14 cellular contexts compared by ENCODE assay signal in genomic region chr12:106134294-106134949, GRCh38. TPM values are rescaled to one million over a fixed set of nuclear protein-coding genes. Genes with fewer than 3 reads are reported as not detected.
DNase-seq lines count a peak whose midpoint lies in the region; ATAC-seq and TF ChIP-seq lines count a peak whose summit lies in the region.
"Had no signal": no experiment of that assay in that cellular context is flagged by ENCODE, and none has a peak within 500 bp of the region (broad histone marks: within the 10 kb centered on the region; RNA-seq: fewer than 3 reads in every experiment).

No MANE protein-coding gene starts in this region.

- H3K4me2 ChIP-seq in smooth muscle cell = peak overlapping the region; percentile 82

- peaks cover 7% of the 10 kb centered on the region for H3K27me3 Mint-ChIP-seq in WTC11 (ENCODE audit: low read depth)
- H3K27me3 Mint-ChIP-seq in glutamatergic neuron (ENCODE audit: unreplicated experiment) = no peaks in the 10 kb centered on the region
- peaks cover 44% of the 10 kb centered on the region for H3K27me3 Mint-ChIP-seq in activated T-helper 17 cell treated with anti-CD3 and anti-CD28 coated beads, Interleukin-2, amount 50 U/mL, for 72 hours

- no peak overlapping the region; the same call in 1 of the 2 replicates for H3K4me3 Mint-ChIP-seq in WTC11
- H3K4me3 Mint-ChIP-seq in glutamatergic neuron (ENCODE audit: unreplicated experiment) = peak overlapping the region; percentile 12
- no peak overlapping the region for H3K4me3 Mint-ChIP-seq in activated T-helper 17 cell treated with anti-CD3 and anti-CD28 coated beads, Interleukin-2, amount 50 U/mL, for 72 hours
- H3K4me3 Mint-ChIP-seq: stimulated activated memory B cell treated with anti-CD40 and anti-IgM and Interleukin-4, amounts not matched to agents 10 μg/mL and 1 μg/mL and 100 μg/mL, for 72 hours had no signal

- ATAC-seq in WTC11 = no peak
- ATAC-seq in activated T-helper 17 cell treated with anti-CD3 and anti-CD28 coated beads, Interleukin-2, amount 50 U/mL, for 72 hours (replicated peaks) = no peak
- ATAC-seq: esophagus mucosa; stimulated activated memory B cell treated with anti-CD40 and anti-IgM and Interleukin-4, amounts not matched to agents 10 μg/mL and 1 μg/mL and 100 μg/mL, for 72 hours had no signal

- H3K4me1 ChIP-seq in HUES64 (ENCODE audit: insufficient read depth, low read length) (peaks cover 70% of the 10 kb centered on the region), smooth muscle cell (ENCODE audit: low read depth) (peaks cover 42% of the 10 kb centered on the region)
- H3K4me1 ChIP-seq: colonic mucosa had no signal

- H3K27ac Mint-ChIP-seq in WTC11 (peak overlapping the region; percentile 97), glutamatergic neuron (ENCODE audit: unreplicated experiment) (no peak overlapping the region)
- no peak overlapping the region for H3K27ac Mint-ChIP-seq in activated T-helper 17 cell treated with anti-CD3 and anti-CD28 coated beads, Interleukin-2, amount 50 U/mL, for 72 hours
- H3K27ac Mint-ChIP-seq: stimulated activated memory B cell treated with anti-CD40 and anti-IgM and Interleukin-4, amounts not matched to agents 10 μg/mL and 1 μg/mL and 100 μg/mL, for 72 hours had no signal

- peaks cover 17% of the 10 kb centered on the region for H3F3A ChIP-seq in smooth muscle cell (ENCODE audit: low read depth)

- DNase-seq in WTC11 (ENCODE audit: low spot score) = no peak
- DNase-seq in glutamatergic neuron = no peak
- DNase-seq in smooth muscle cell (lab: John Stamatoyannopoulos, UW; ENCODE audit: unreplicated experiment) = no peak
- no peak for DNase-seq in NCI-H2196 (lab: John Stamatoyannopoulos, UW; ENCODE audit: unreplicated experiment)
- no peak for DNase-seq in inferior parietal cortex (ENCODE audit: extremely low spot score)
- DNase-seq: colonic mucosa, hippocampal formation, NCI-H1048, SHP77 treated with DMSO at 0.1 percent for 48 hours had no signal

- H3K79me2 ChIP-seq in smooth muscle cell (ENCODE audit: low read depth) = peaks cover 95% of the 10 kb centered on the region

- POLR2A ChIA-PET in WTC11 (lab: Charles Lee) = interaction anchor here (1.4 kb wide), 1 partner anchor 8 kb away, joined by 6 read pairs; no protein-coding TSS in a partner anchor

- TF ChIP-seq CTCF in WTC11 (IDR thresholded peaks at IDR 0.05) (no peak), glutamatergic neuron (IDR thresholded peaks at IDR 0.05; ENCODE audit: partially characterized antibody, unreplicated experiment) (no peak), smooth muscle cell (IDR thresholded peaks at IDR 0.05; ENCODE audit: borderline replicate concordance, insufficient read depth, poor library complexity, severe bottlenecking) (no peak)

- H3K9me3 Mint-ChIP-seq in WTC11 (no peaks in the 10 kb centered on the region), glutamatergic neuron (ENCODE audit: unreplicated experiment) (peaks cover 2% of the 10 kb centered on the region)
- H3K9me3 Mint-ChIP-seq in activated T-helper 17 cell treated with anti-CD3 and anti-CD28 coated beads, Interleukin-2, amount 50 U/mL, for 72 hours = no peaks in the 10 kb centered on the region
- H3K9me3 Mint-ChIP-seq: stimulated activated memory B cell treated with anti-CD40 and anti-IgM and Interleukin-4, amounts not matched to agents 10 μg/mL and 1 μg/mL and 100 μg/mL, for 72 hours had no signal

- CTCF ChIA-PET in WTC11 (lab: Charles Lee) = interaction anchor here (0.7 to 5.1 kb wide), 8 partner anchors 15 to 713 kb away, joined by 3 to 22 read pairs (median 4); no protein-coding TSS in a partner anchor

- H3K4me1 Mint-ChIP-seq in WTC11 (peaks cover 80% of the 10 kb centered on the region), glutamatergic neuron (ENCODE audit: low read depth, unreplicated experiment) (peaks cover 28% of the 10 kb centered on the region)
- peaks cover 4% of the 10 kb centered on the region for H3K4me1 Mint-ChIP-seq in activated T-helper 17 cell treated with anti-CD3 and anti-CD28 coated beads, Interleukin-2, amount 50 U/mL, for 72 hours

- H3K9ac ChIP-seq in HUES64 (ENCODE audit: low read depth, low read length) (no peak overlapping the region), smooth muscle cell (ENCODE audit: low read depth) (peak overlapping the region; percentile 58)
- H3K9ac ChIP-seq: BLaER1 had no signal

- H3K27ac ChIP-seq in HUES64 (ENCODE audit: low read depth, low read length) = peak overlapping the region; percentile 81
- peak overlapping the region; percentile 92 for H3K27ac ChIP-seq in smooth muscle cell (ENCODE audit: low read depth)
- H3K27ac ChIP-seq: BLaER1, colonic mucosa had no signal

- 87% methylated on average over 3 of the region's 3 CpGs for WGBS in HUES64
- WGBS in smooth muscle cell (ENCODE audit: low lambda C conversion rate) = 53% methylated on average over 3 of the region's 3 CpGs

- peaks cover 16% of the 10 kb centered on the region for H3K27me3 ChIP-seq in HUES64 (ENCODE audit: insufficient read depth, low read length)
- no peaks in the 10 kb centered on the region for H3K27me3 ChIP-seq in smooth muscle cell (ENCODE audit: low read depth)

- no peaks in the 10 kb centered on the region for H3K36me3 ChIP-seq in HUES64 (ENCODE audit: insufficient read depth, low read length)
- no peaks in the 10 kb centered on the region for H3K36me3 ChIP-seq in smooth muscle cell (ENCODE audit: low read depth)
- H3K36me3 ChIP-seq: BLaER1, colonic mucosa had no signal

- no peak overlapping the region for H2AFZ ChIP-seq in smooth muscle cell (ENCODE audit: low read depth)

- H3K9me3 ChIP-seq in HUES64 (ENCODE audit: insufficient read depth, low read depth, low read length) = no peaks in the 10 kb centered on the region
- no peaks in the 10 kb centered on the region for H3K9me3 ChIP-seq in smooth muscle cell (replicated peaks; ENCODE audit: low read depth)
- H3K9me3 ChIP-seq: BLaER1, colonic mucosa had no signal

- H3K36me3 Mint-ChIP-seq in WTC11 = no peaks in the 10 kb centered on the region
- H3K36me3 Mint-ChIP-seq in glutamatergic neuron (ENCODE audit: unreplicated experiment) = no peaks in the 10 kb centered on the region
- no peaks in the 10 kb centered on the region for H3K36me3 Mint-ChIP-seq in activated T-helper 17 cell treated with anti-CD3 and anti-CD28 coated beads, Interleukin-2, amount 50 U/mL, for 72 hours (ENCODE audit: low read depth)
- H3K36me3 Mint-ChIP-seq: stimulated activated memory B cell treated with anti-CD40 and anti-IgM and Interleukin-4, amounts not matched to agents 10 μg/mL and 1 μg/mL and 100 μg/mL, for 72 hours had no signal

- no peak overlapping the region for H3K4me3 ChIP-seq in HUES64 (ENCODE audit: low read length)
- H3K4me3 ChIP-seq in smooth muscle cell = peak overlapping the region; percentile 88
- H3K4me3 ChIP-seq: BLaER1, colonic mucosa had no signal

- H4K20me1 ChIP-seq in smooth muscle cell (ENCODE audit: low read depth) = peaks cover 82% of the 10 kb centered on the region
- H4K20me1 ChIP-seq: BLaER1 had no signal

TF ChIP-seq in WTC11, 78 proteins besides CTCF, POLR2A, EP300 and RAD21 (continues in another document):
- no peak for TF ChIP-seq ZNF232 (CRISPR knock-in tag; IDR thresholded peaks at IDR 0.05)
- no peak for TF ChIP-seq MXD4 (CRISPR knock-in tag; IDR thresholded peaks at IDR 0.05; ENCODE audit: borderline replicate concordance)
- TF ChIP-seq CBFB (CRISPR knock-in tag; IDR thresholded peaks at IDR 0.05; ENCODE audit: low read depth) = no peak
- no peak for TF ChIP-seq STAT6 (CRISPR knock-in tag; conservative IDR thresholded peaks at IDR 0.05; ENCODE audit: low read depth)

RNA-seq across cellular contexts. Expression of gene NUAK1, which starts 4.3 kb away (rescaled TPM):
- polyA plus RNA-seq in HUES64 (2013, experiment 1 of 2) = 9.7 TPM
- polyA plus RNA-seq in HUES64 (2013, experiment 2 of 2) = 8.9 TPM
- total RNA-seq in WTC11 (2021) (10.3 to 15.9 TPM (median 12.3 TPM) in 3 replicates), glutamatergic neuron (ENCODE audit: unreplicated experiment) (18.8 TPM), smooth muscle cell (54.0 and 64.2 TPM in 2 replicates)
- polyA plus RNA-seq in smooth muscle cell = 35.3 and 38.8 TPM in 2 replicates
- not detected for total RNA-seq in activated T-helper 17 cell treated with anti-CD3 and anti-CD28 coated beads, Interleukin-2, amount 50 U/mL, for 72 hours

Comparison
In these comparisons a context has a peak if more than half of its experiments do, and no peak if none do; other contexts are left out.
1. RNA of gene NUAK1, which starts 4.3 kb away (total RNA-seq): 54.0 to 64.2 TPM in smooth muscle cell, 18.8 TPM in glutamatergic neuron (single experiment) and 10.3 to 15.9 TPM in WTC11; not detected in activated T-helper 17 cell treated with anti-CD3 and anti-CD28 coated beads, Interleukin-2, amount 50 U/mL, for 72 hours; every median in the first group is over 10 times any median in the second.